8 cellular contexts compared by ENCODE assay signal in the genomic region with DNA sequence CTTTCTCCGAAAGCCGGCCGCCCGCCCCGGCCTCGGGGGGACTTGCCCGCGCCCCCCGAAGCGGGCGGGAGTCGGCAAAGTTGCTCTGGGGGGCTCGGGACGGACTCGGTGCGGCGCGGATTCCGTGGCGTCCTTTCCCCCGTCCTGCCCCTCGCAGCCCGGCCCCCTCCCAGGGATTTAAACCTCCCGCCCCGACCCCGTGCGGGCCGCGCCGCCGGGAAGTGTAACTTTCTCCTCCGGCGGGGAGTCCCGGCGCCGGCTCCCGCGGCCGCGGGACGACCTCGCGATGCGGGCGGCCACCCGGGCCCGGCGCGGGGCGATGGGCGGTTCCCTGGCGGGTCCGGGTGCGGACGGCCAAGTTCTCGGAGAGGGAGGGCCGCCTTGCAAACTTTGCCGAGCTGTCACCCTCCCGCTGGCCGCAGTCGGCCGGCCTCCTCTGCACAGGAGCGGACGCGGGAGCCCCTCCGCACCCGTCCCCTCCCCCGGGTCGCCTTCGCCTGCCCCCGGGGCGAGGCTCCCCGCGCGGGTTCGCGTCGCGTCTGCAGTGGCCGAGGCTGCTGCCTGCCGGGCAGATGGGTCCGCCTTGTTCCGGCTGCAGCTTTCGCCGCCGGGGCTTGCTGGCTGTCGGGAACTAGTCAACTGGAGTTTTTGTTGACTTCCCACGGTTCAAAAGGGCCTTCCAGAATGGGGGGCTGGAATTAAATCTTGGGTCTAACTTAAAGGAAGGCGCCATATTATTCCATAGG. TPM values are rescaled to one million over a fixed set of nuclear protein-coding genes. Genes with fewer than 3 reads are reported as not detected.
DNase-seq lines count a peak whose midpoint lies in the region; FAIRE-seq and TF ChIP-seq lines count a peak whose summit lies in the region.

No MANE protein-coding gene starts in this region.

- peak overlapping the region; percentile 98 for H2AFZ ChIP-seq in endothelial cell of umbilical vein (ENCODE audit: low read depth, low read length)

- H3K36me3 Mint-ChIP-seq in activated CD4-positive, alpha-beta memory T cell treated with anti-CD3 and anti-CD28 coated beads, Interleukin-2, amount 10 ng/mL, durations not matched to agents 7 days and 5 days (ENCODE audit: low read depth), result peaks cover 12% of the 10 kb centered on the region

- H3K4me3 Mint-ChIP-seq in activated CD4-positive, alpha-beta memory T cell treated with anti-CD3 and anti-CD28 coated beads, Interleukin-2, amount 10 ng/mL, durations not matched to agents 7 days and 5 days, result peak overlapping the region; percentile 76

- H4K20me1 ChIP-seq in endothelial cell of umbilical vein (replicated peaks; ENCODE audit: control insufficient read depth, extremely low read depth, insufficient read depth, low read length), result no peaks in the 10 kb centered on the region

- H3K9ac ChIP-seq in endothelial cell of umbilical vein (replicated peaks; ENCODE audit: extremely low read depth, insufficient read depth, low read length), result peak overlapping the region; percentile 57
- H3K9ac ChIP-seq in mucosa of rectum (ENCODE audit: low read depth in 1 of 2, low read length in 2 of 2), result peak overlapping the region; percentile 65 to 66

- H3K27me3 Mint-ChIP-seq in activated CD4-positive, alpha-beta memory T cell treated with anti-CD3 and anti-CD28 coated beads, Interleukin-2, amount 10 ng/mL, durations not matched to agents 7 days and 5 days, result peaks cover 21% of the 10 kb centered on the region

- TF ChIP-seq POLR2A in endothelial cell of umbilical vein (IDR thresholded peaks at IDR 0.05; ENCODE audit: low read depth, low read length) (peak; percentile 27), testis (IDR thresholded peaks at IDR 0.05) (no peak)

- POLR2A ChIA-PET in activated CD4-positive, alpha-beta memory T cell treated with anti-CD3 and anti-CD28 coated beads, Interleukin-2, amount 10 ng/mL, durations not matched to agents 7 days and 5 days (lab: Charles Lee), result interaction anchor here (1.0 to 1.5 kb wide), 2 partner anchors 12 to 41 kb away, joined by 3 to 7 read pairs; a partner anchor contains a TSS
- POLR2A ChIA-PET in endothelial cell of umbilical vein (lab: Charles Lee), result no interaction called here

- H3K4me2 ChIP-seq in endothelial cell of umbilical vein (ENCODE audit: insufficient read depth, low read length), result peak overlapping the region; percentile 89

- CTCF ChIA-PET in activated CD4-positive, alpha-beta memory T cell treated with anti-CD3 and anti-CD28 coated beads, Interleukin-2, amount 10 ng/mL, durations not matched to agents 7 days and 5 days (lab: Charles Lee), result interaction anchor here (0.6 kb wide), 1 partner anchor 220 kb away, joined by 6 read pairs; no protein-coding TSS in a partner anchor
- CTCF ChIA-PET in endothelial cell of umbilical vein (lab: Charles Lee), result interaction anchor here (1.2 to 1.3 kb wide), 3 partner anchors 11 to 198 kb away, joined by 3 to 6 read pairs (median 5); no protein-coding TSS in a partner anchor

- H3K9me3 ChIP-seq in endothelial cell of umbilical vein (replicated peaks; ENCODE audit: control insufficient read depth, insufficient read depth, low read length), result no peaks in the 10 kb centered on the region
- H3K9me3 ChIP-seq in mucosa of rectum (ENCODE audit: control insufficient read depth in 2 of 2, low read length in 2 of 2), result no peaks in the 10 kb centered on the region
- no peaks in the 10 kb centered on the region for H3K9me3 ChIP-seq in testis

- BruUV-seq in endothelial cell of umbilical vein (replicated peaks; lab: Mats Ljungman, UMichigan), result no TSS peak

- peaks cover 24% of the 10 kb centered on the region for H3K4me1 ChIP-seq in endothelial cell of umbilical vein (ENCODE audit: control insufficient read depth, extremely low read depth, insufficient read depth, low read length)
- peaks cover 9 to 20% of the 10 kb centered on the region in 2 donors for H3K4me1 ChIP-seq in mucosa of rectum (ENCODE audit: control insufficient read depth in 2 of 2, insufficient read depth in 2 of 2, low read length in 2 of 2)
- peaks cover 8% of the 10 kb centered on the region for H3K4me1 ChIP-seq in testis

- H3K27me3 ChIP-seq in endothelial cell of umbilical vein (ENCODE audit: control insufficient read depth in 2 of 2, insufficient read depth in 2 of 2, low read length in 2 of 2) (peaks cover 3 to 4% of the 10 kb centered on the region in 2 experiments), mucosa of rectum (ENCODE audit: control insufficient read depth in 2 of 2, insufficient read depth in 2 of 2, low read length in 2 of 2) (peaks cover 0 to 2% of the 10 kb centered on the region in 2 donors), testis (no peaks in the 10 kb centered on the region)

- H3K9me3 Mint-ChIP-seq in activated CD4-positive, alpha-beta memory T cell treated with anti-CD3 and anti-CD28 coated beads, Interleukin-2, amount 10 ng/mL, durations not matched to agents 7 days and 5 days, result no peaks in the 10 kb centered on the region

- no peaks in the 10 kb centered on the region for H3K9me1 ChIP-seq in endothelial cell of umbilical vein (replicated peaks; ENCODE audit: control insufficient read depth, extremely low read depth, insufficient read depth, low read length)

- H3K4me1 Mint-ChIP-seq in activated CD4-positive, alpha-beta memory T cell treated with anti-CD3 and anti-CD28 coated beads, Interleukin-2, amount 10 ng/mL, durations not matched to agents 7 days and 5 days, result peaks cover 32% of the 10 kb centered on the region

- H3K79me2 ChIP-seq in endothelial cell of umbilical vein (ENCODE audit: control insufficient read depth, insufficient read depth, low read length), result peaks cover 40% of the 10 kb centered on the region

- peaks cover 0 to 3% of the 10 kb centered on the region in 2 experiments for H3K36me3 ChIP-seq in endothelial cell of umbilical vein (ENCODE audit: control insufficient read depth in 2 of 2, extremely low read depth in 1 of 2, insufficient read depth in 2 of 2, low read length in 2 of 2)
- no peaks in the 10 kb centered on the region for H3K36me3 ChIP-seq in mucosa of rectum (ENCODE audit: control insufficient read depth in 2 of 2, insufficient read depth in 2 of 2, low read length in 2 of 2)
- no peaks in the 10 kb centered on the region for H3K36me3 ChIP-seq in testis (ENCODE audit: low read depth, missing control alignments)

- H3K27ac ChIP-seq in C4-2B (peak overlapping the region; percentile 68), endothelial cell of umbilical vein (ENCODE audit: insufficient read depth, low read depth, low read length) (peak overlapping the region; percentile 19), mucosa of rectum (ENCODE audit: low read depth in 2 of 2, low read length in 2 of 2) (peak overlapping the region; percentile 64 to 84), testis (peak overlapping the region; percentile 79 to 89)

- intact Hi-C loops in endothelial cell of umbilical vein (cut with micrococcal nuclease) (loop anchor here (1.0 to 5.0 kb wide), 4 partner anchors 41 to 481 kb away; a partner anchor contains a TSS), testis (cut with DNase I; ENCODE audit: low total_unique reads) (no loop called here)

- peak overlapping the region; percentile 47 for H3K27ac Mint-ChIP-seq in activated CD4-positive, alpha-beta memory T cell treated with anti-CD3 and anti-CD28 coated beads, Interleukin-2, amount 10 ng/mL, durations not matched to agents 7 days and 5 days

- no peak for FAIRE-seq in endothelial cell of umbilical vein (lab: Jason Lieb, UNC)

- dilution Hi-C loops in endothelial cell of umbilical vein (cut with MboI; ENCODE audit: extremely low pct_ligation_motif_present, low sequenced_read_pairs), result no loop called here

- peak overlapping the region; percentile 66 to 92 (median 86) for H3K4me3 ChIP-seq in endothelial cell of umbilical vein (replicated peaks in 1 of 3; ENCODE audit: insufficient read depth in 1 of 3, low read depth in 1 of 3, low read length in 3 of 3)
- H3K4me3 ChIP-seq in mucosa of rectum (ENCODE audit: low read length in 2 of 2), result peak overlapping the region; percentile 82 to 90
- H3K4me3 ChIP-seq in testis, result peak overlapping the region; percentile 78 to 85

- whole genome bisulfite sequencing in testis, 2 donors, result 1 to 15% methylated on average over 2 to 87 of the region's 89 CpGs

- TF ChIP-seq CTCF in C4-2B (conservative IDR thresholded peaks at IDR 0.05) (no peak), endothelial cell of umbilical vein (IDR thresholded peaks at IDR 0.05; ENCODE audit: extremely low read depth in 1 of 2, insufficient read depth in 1 of 2, low read depth in 1 of 2, low read length in 2 of 2) (no peak), testis (IDR thresholded peaks at IDR 0.05) (no peak)

- DNase-seq in HT-29 (ENCODE audit: low spot score) (peak; percentile 34), endothelial cell of umbilical vein (ENCODE audit: low read depth, low spot score) (peak; percentile 52), testis (peak; percentile 42), NCI-H2107 (lab: John Stamatoyannopoulos, UW) (no peak), NCI-H2196 (lab: John Stamatoyannopoulos, UW; ENCODE audit: unreplicated experiment) (no peak)
- DNase-seq in activated CD4-positive, alpha-beta memory T cell treated with anti-CD3 and anti-CD28 coated beads, Interleukin-2, amount 10 ng/mL, durations not matched to agents 7 days and 5 days, result peak; percentile 38

RNA-seq across cellular contexts. Expression of a gene that starts 0.8 kb away (rescaled TPM):
- 27.2 and 39.2 TPM in 2 replicates for total RNA-seq in HT-29 (2014; rRNA removed; shearing (Covaris generic))
- total RNA-seq in activated CD4-positive, alpha-beta memory T cell treated with anti-CD3 and anti-CD28 coated beads, Interleukin-2, amount 10 ng/mL, durations not matched to agents 7 days and 5 days, result 10 to 100 TPM; 15.9 to 16.3 TPM
- 42.0 and 42.4 TPM in 2 replicates for total RNA-seq in endothelial cell of umbilical vein
- polyA plus RNA-seq in endothelial cell of umbilical vein, result 17.4 and 18.8 TPM in 2 replicates
- 25.5 and 25.6 TPM in 2 replicates for polyA plus RNA-seq in endothelial cell of umbilical vein (2011; cell fraction: cytosol; rRNA removed)
- 65.2 and 78.8 TPM in 2 replicates for polyA plus RNA-seq in endothelial cell of umbilical vein (2011; cell fraction: nucleus; rRNA removed)
- 22.4 and 24.1 TPM in 2 replicates for polyA plus RNA-seq in endothelial cell of umbilical vein (2012)
- 39.4 and 65.2 TPM in 2 replicates for polyA minus RNA-seq in endothelial cell of umbilical vein
- 13.8 TPM for polyA minus RNA-seq in endothelial cell of umbilical vein (2011; cell fraction: cytosol; rRNA and poly(A)+ RNA removed)
- 168 and 238 TPM in 2 replicates for polyA minus RNA-seq in endothelial cell of umbilical vein (2011; cell fraction: nucleus; rRNA and poly(A)+ RNA removed)
- total RNA-seq in testis, result 10 to 100 TPM; 48.0 to 56.1 TPM
- 21.0 TPM for polyA plus RNA-seq in testis (ENCODE audit: insufficient read depth, low read depth, low replicate concordance)

RNA-seq across cellular contexts. Expression of a gene that starts 40.9 kb away (rescaled TPM):
- 70.6 and 79.9 TPM in 2 replicates for total RNA-seq in HT-29 (2014; rRNA removed; shearing (Covaris generic))
- total RNA-seq in activated CD4-positive, alpha-beta memory T cell treated with anti-CD3 and anti-CD28 coated beads, Interleukin-2, amount 10 ng/mL, durations not matched to agents 7 days and 5 days, result 10 to 100 TPM; 47.2 to 48.0 TPM
- total RNA-seq in endothelial cell of umbilical vein, result 98.6 and 99.1 TPM in 2 replicates
- polyA plus RNA-seq in endothelial cell of umbilical vein, result 61.9 and 72.4 TPM in 2 replicates
- polyA plus RNA-seq in endothelial cell of umbilical vein (2011; cell fraction: cytosol; rRNA removed), result 91.6 and 99.2 TPM in 2 replicates
- 112 and 118 TPM in 2 replicates for polyA plus RNA-seq in endothelial cell of umbilical vein (2011; cell fraction: nucleus; rRNA removed)
- polyA plus RNA-seq in endothelial cell of umbilical vein (2012), result 85.1 and 104 TPM in 2 replicates
- 137 and 176 TPM in 2 replicates for polyA minus RNA-seq in endothelial cell of umbilical vein
- polyA minus RNA-seq in endothelial cell of umbilical vein (2011; cell fraction: cytosol; rRNA and poly(A)+ RNA removed), result 35.0 TPM
- 153 and 183 TPM in 2 replicates for polyA minus RNA-seq in endothelial cell of umbilical vein (2011; cell fraction: nucleus; rRNA and poly(A)+ RNA removed)
- total RNA-seq in testis, result 100 to 1,000 TPM; 112 to 115 TPM
- 135 TPM for polyA plus RNA-seq in testis (ENCODE audit: insufficient read depth, low read depth, low replicate concordance)

Comparison
In these comparisons a context has a peak if more than half of its experiments do, and no peak if none do; other contexts are left out.
1. H3K27ac ChIP-seq: peak in every context shown above with its lines; median percentile 84 in testis; 74 in mucosa of rectum; 68 in C4-2B; 19 in endothelial cell of umbilical vein.
2. DNase-seq: peak in HT-29 (single experiment), activated CD4-positive, alpha-beta memory T cell treated with anti-CD3 and anti-CD28 coated beads, Interleukin-2, amount 10 ng/mL, durations not matched to agents 7 days and 5 days (single experiment), endothelial cell of umbilical vein (single experiment) and testis (single experiment); none in NCI-H2107 (single experiment) and NCI-H2196 (single experiment).
3. Peak in every context shown above with its lines, with median percentiles within 50 percentile points of each other: H3K4me3 ChIP-seq.